ENCODE assay signal across 23 cellular contexts in genomic region chr22:17513612-17514011, GRCh38. TPM values are rescaled to one million over a fixed set of nuclear protein-coding genes. Genes with fewer than 3 reads are reported as not detected.
"Had no signal": no experiment of that assay in that cellular context is flagged by ENCODE, and none has a peak within 500 bp of the region (broad histone marks: within the 10 kb centered on the region; RNA-seq: fewer than 3 reads in every experiment).

No MANE protein-coding gene starts in this region.

- DNase-seq: colonic mucosa; dermis blood vessel endothelial cell; esophagus squamous epithelium; foreskin fibroblast; head of caudate nucleus; hypothalamus; kidney glomerular epithelial cell; mucosa of descending colon; naive thymus-derived CD8-positive, alpha-beta T cell; nucleus accumbens; ovary; right lobe of liver; spleen; stimulated activated CD4-positive, alpha-beta T cell treated with anti-CD3 and anti-CD28 coated beads, Interleukin-15, amount 100 ng/mL, for 24 hours; stimulated activated CD4-positive, alpha-beta T cell treated with anti-CD3 and anti-CD28 coated beads, Interleukin-1b, Interleukin-23, amount 100 ng/mL, for 48 hours; stimulated activated CD4-positive, alpha-beta T cell treated with anti-CD3 and anti-CD28 coated beads, Interleukin-4, amount 100 ng/mL, for 24 hours; tibial artery; upper lobe of right lung had no signal

- H3K27ac ChIP-seq: colonic mucosa, esophagus squamous epithelium, ovary, right lobe of liver, spleen, tibial artery, upper lobe of right lung, vagina had no signal

- H3K9me3 ChIP-seq: colonic mucosa, esophagus squamous epithelium, mucosa of descending colon, ovary, right lobe of liver, spleen, tibial artery, upper lobe of right lung, vagina had no signal

- ATAC-seq: left lobe of liver; mucosa of descending colon; naive thymus-derived CD8-positive, alpha-beta T cell; right lobe of liver; stimulated activated memory B cell treated with anti-CD40 and anti-IgM and Interleukin-4, amounts not matched to agents 10 μg/mL and 1 μg/mL and 100 μg/mL, for 72 hours; upper lobe of right lung had no signal

- H3K4me1 ChIP-seq: colonic mucosa, esophagus squamous epithelium, right lobe of liver, spleen, tibial artery, upper lobe of right lung, vagina had no signal

- H3K27me3 ChIP-seq: colonic mucosa, ovary, right lobe of liver, spleen, upper lobe of right lung, vagina had no signal

- H3K4me3 ChIP-seq: colonic mucosa, esophagus squamous epithelium, mucosa of descending colon, ovary, right lobe of liver, spleen, tibial artery, upper lobe of right lung, vagina had no signal

- H3K36me3 ChIP-seq: colonic mucosa, esophagus squamous epithelium, ovary, right lobe of liver, spleen, tibial artery, upper lobe of right lung, vagina had no signal

RNA-seq across cellular contexts. Expression of gene SLC25A18, which starts 49.7 kb away (rescaled TPM):
- total RNA-seq: colonic mucosa; dermis blood vessel endothelial cell; epithelial cell of proximal tubule; lung microvascular endothelial cell; naive thymus-derived CD8-positive, alpha-beta T cell had no signal
- polyA plus RNA-seq: naive thymus-derived CD8-positive, alpha-beta T cell had no signal
